Comparison of ENCODE assay signal across 5 cellular contexts in the genomic region with DNA sequence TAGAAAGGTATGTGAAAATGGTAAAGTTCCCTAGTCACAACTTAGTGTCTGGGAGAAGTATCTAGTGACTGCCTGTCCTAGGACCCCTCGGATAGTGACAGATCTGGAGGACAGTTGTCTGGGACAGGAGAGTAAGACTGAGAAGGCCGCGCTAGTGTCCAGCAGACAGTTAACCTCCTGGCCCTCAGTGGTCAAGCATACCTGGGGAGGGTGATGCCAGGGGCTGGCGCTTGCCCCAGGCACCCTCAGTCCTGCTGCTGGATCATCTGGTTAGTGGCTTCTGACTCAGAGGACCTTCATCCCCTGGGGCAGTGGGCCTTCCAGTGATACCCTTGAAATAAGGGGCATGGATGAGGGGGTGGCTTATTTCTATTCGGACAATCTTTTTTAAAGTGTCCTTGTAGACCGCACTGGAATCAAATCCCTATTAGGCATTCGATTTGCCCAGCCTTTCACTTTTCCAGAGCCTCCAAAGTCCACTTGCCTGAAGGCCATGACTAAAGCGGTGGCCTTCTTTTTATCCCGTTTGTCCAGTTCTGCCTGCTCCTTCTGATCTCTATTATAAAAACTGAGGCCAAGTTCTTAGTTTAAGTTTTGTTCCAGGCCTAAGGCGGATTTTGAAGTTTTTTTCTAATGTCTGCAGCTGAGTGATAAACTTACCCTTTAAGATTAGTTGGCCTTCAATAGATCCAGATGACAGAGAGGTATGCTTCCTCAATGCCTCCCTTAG. TPM values are rescaled to one million over a fixed set of nuclear protein-coding genes. Genes with fewer than 3 reads are reported as not detected.
"Had no signal": no experiment of that assay in that cellular context is flagged by ENCODE, and none has a peak within 500 bp of the region (broad histone marks: within the 10 kb centered on the region; RNA-seq: fewer than 3 reads in every experiment).

No MANE protein-coding gene starts in this region.

RNA-seq across cellular contexts. Expression of a gene that starts 1.6 kb away (rescaled TPM):
- total RNA-seq: LHCN-M2, PC-9, Right ventricle myocardium inferior, RPMI7951, SJSA1 had no signal

RNA-seq across cellular contexts. Expression of a gene that starts 40.1 kb away (rescaled TPM):
- total RNA-seq: LHCN-M2, PC-9, Right ventricle myocardium inferior, RPMI7951, SJSA1 had no signal
